ENCODE assay signal across 8 cellular contexts in genomic region chr15:90400005-90400758, GRCh38. TPM values are rescaled to one million over a fixed set of nuclear protein-coding genes. Genes with fewer than 3 reads are reported as not detected.
DNase-seq lines count a peak whose midpoint lies in the region; ATAC-seq and TF ChIP-seq lines count a peak whose summit lies in the region.

No MANE protein-coding gene starts in this region.

- peak overlapping the region in 1 of 2 donors; percentile 74 for H3K9ac ChIP-seq in liver (ENCODE audit: low read depth in 1 of 2, low read length in 2 of 2)

- H3K4me3 ChIP-seq in HEK293 (ENCODE audit: low read depth, low read length): no peak overlapping the region; the same call in 1 of the 2 replicates
- no peak overlapping the region for H3K4me3 ChIP-seq in liver (ENCODE audit: low read depth in 1 of 3, low read length in 3 of 3)
- H3K4me3 ChIP-seq in uterus: peak overlapping the region in 1 of 2 donors; percentile 19

- H3K9me3 ChIP-seq in HEK293 (ENCODE audit: control insufficient read depth, insufficient read depth, low read depth, low read length): no peaks in the 10 kb centered on the region
- H3K9me3 ChIP-seq in liver (ENCODE audit: control insufficient read depth in 4 of 4, low read length in 3 of 4): no peaks in the 10 kb centered on the region
- H3K9me3 ChIP-seq in uterus: no peaks in the 10 kb centered on the region

- WGBS in liver: 75% methylated on average over 7 of the region's 7 CpGs

- H3K36me3 ChIP-seq in HEK293 (ENCODE audit: control insufficient read depth in 2 of 2, insufficient read depth in 1 of 2, low read length in 2 of 2) (peaks cover 0 to 4% of the 10 kb centered on the region in 2 experiments; a peak in 1 of 3 replicates), liver (ENCODE audit: control insufficient read depth in 4 of 4, insufficient read depth in 3 of 4, low read depth in 1 of 4, low read length in 3 of 4) (no peaks in the 10 kb centered on the region), uterus (no peaks in the 10 kb centered on the region)

- no peaks in the 10 kb centered on the region for H3K27me3 Mint-ChIP-seq in activated T-helper 17 cell treated with anti-CD3 and anti-CD28 coated beads, Interleukin-2, amount 50 U/mL, for 72 hours

- CTCF ChIA-PET in HEK293 (lab: Yijun Ruan, JAX): interaction anchor here (0.6 to 2.1 kb wide), 3 partner anchors 51 to 81 kb away, joined by 3 to 8 read pairs (median 4); no protein-coding TSS in a partner anchor

- DNase-seq in uterus (no peak), pons (ENCODE audit: low spot score) (no peak)

- peaks cover 43% of the 10 kb centered on the region for H3K4me1 Mint-ChIP-seq in activated T-helper 17 cell treated with anti-CD3 and anti-CD28 coated beads, Interleukin-2, amount 50 U/mL, for 72 hours

- peak overlapping the region; percentile 98 for H3K27ac Mint-ChIP-seq in activated T-helper 17 cell treated with anti-CD3 and anti-CD28 coated beads, Interleukin-2, amount 50 U/mL, for 72 hours

- H3K27ac ChIP-seq in 22Rv1: peak overlapping the region; percentile 80
- H3K27ac ChIP-seq in HEK293 (ENCODE audit: extremely low read depth, low read depth, low read length): peak overlapping the region; percentile 69
- peak overlapping the region; percentile 77 to 84 for H3K27ac ChIP-seq in liver (ENCODE audit: low read depth in 1 of 2, low read length in 2 of 2)
- H3K27ac ChIP-seq in uterus: peak overlapping the region; percentile 85 to 96

- intact Hi-C loops in uterus (cut with DNase I; ENCODE audit: low total_unique reads): no loop called here

- POLR2A ChIA-PET in HEK293 (lab: Yijun Ruan, JAX): interaction anchor here (1.3 to 3.7 kb wide), 2 partner anchors 12 to 48 kb away, joined by 4 to 32 read pairs; partner anchors contain the start of genes IQGAP1 and ZNF774

- H3K4me1 ChIP-seq in HEK293 (ENCODE audit: control insufficient read depth, insufficient read depth, low read length) (peaks cover 36% of the 10 kb centered on the region), liver (ENCODE audit: control insufficient read depth in 4 of 4, insufficient read depth in 4 of 4, low read length in 3 of 4) (peaks cover 2 to 6% (median 4%) of the 10 kb centered on the region in 4 donors), uterus (peaks cover 21 to 26% of the 10 kb centered on the region in 2 donors)

- H3K27me3 ChIP-seq in liver (ENCODE audit: control insufficient read depth in 4 of 4, insufficient read depth in 4 of 4, low read length in 3 of 4): no peaks in the 10 kb centered on the region
- no peaks in the 10 kb centered on the region for H3K27me3 ChIP-seq in uterus

- peaks cover 42% of the 10 kb centered on the region for H3K36me3 Mint-ChIP-seq in activated T-helper 17 cell treated with anti-CD3 and anti-CD28 coated beads, Interleukin-2, amount 50 U/mL, for 72 hours (ENCODE audit: low read depth)

- peak; percentile 51 for ATAC-seq in activated T-helper 17 cell treated with anti-CD3 and anti-CD28 coated beads, Interleukin-2, amount 50 U/mL, for 72 hours (replicated peaks)
- ATAC-seq in HG03469 (IDR thresholded peaks at IDR 0.05; ENCODE audit: unreplicated experiment) (no peak), GM18520 (IDR thresholded peaks at IDR 0.05; ENCODE audit: unreplicated experiment) (no peak)

- no peak for TF ChIP-seq RAD21 in liver (IDR thresholded peaks at IDR 0.05)

- H3K9me3 Mint-ChIP-seq in activated T-helper 17 cell treated with anti-CD3 and anti-CD28 coated beads, Interleukin-2, amount 50 U/mL, for 72 hours: peaks cover 4% of the 10 kb centered on the region

- TF ChIP-seq CTCF in 22Rv1 (IDR thresholded peaks at IDR 0.05) (no peak), HEK293 (tag by site-specific recombination; IDR thresholded peaks at IDR 0.05) (no peak), liver (IDR thresholded peaks at IDR 0.05; ENCODE audit: low read depth, low read length, missing input control) (no peak), uterus (IDR thresholded peaks at IDR 0.05) (no peak)

- TF ChIP-seq POLR2A in uterus (IDR thresholded peaks at IDR 0.05): no peak

- peak overlapping the region; percentile 75 for H3K4me3 Mint-ChIP-seq in activated T-helper 17 cell treated with anti-CD3 and anti-CD28 coated beads, Interleukin-2, amount 50 U/mL, for 72 hours

TF ChIP-seq in HEK293, 187 proteins besides CTCF, POLR2A, EP300 and RAD21 (continues in another document):
- TF ChIP-seq ZNF623 (tag by site-specific recombination; IDR thresholded peaks at IDR 0.05) (no peak), ZNF398 (tag by site-specific recombination; IDR thresholded peaks at IDR 0.05) (0 out of 2 replicates have a peak, but pooled peaks have one; percentile 13), TRIM28 (IDR thresholded peaks at IDR 0.05; ENCODE audit: borderline replicate concordance, low read length) (no peak), ZBTB20 (tag by site-specific recombination; IDR thresholded peaks at IDR 0.05) (no peak), ZBTB44 (tag by site-specific recombination; IDR thresholded peaks at IDR 0.05) (no peak)

TF ChIP-seq in liver, 16 proteins besides CTCF, POLR2A, EP300 and RAD21:
- TF ChIP-seq HNF4A (conservative IDR thresholded peaks at IDR 0.05) (no peak), RXRA (IDR thresholded peaks at IDR 0.05) (no peak), ATF3 (IDR thresholded peaks at IDR 0.05) (no peak), NR2F2 (IDR thresholded peaks at IDR 0.05) (no peak), TAF1 (conservative IDR thresholded peaks at IDR 0.05) (no peak), EGR1 (IDR thresholded peaks at IDR 0.05; ENCODE audit: low read depth in 2 of 2) (no peak), HNF4G (IDR thresholded peaks at IDR 0.05) (no peak), FOXA2 (IDR thresholded peaks at IDR 0.05) (no peak), SP1 (IDR thresholded peaks at IDR 0.05) (no peak), GABPA (IDR thresholded peaks at IDR 0.05 in 1 of 2, conservative IDR thresholded peaks at IDR 0.05 in 1 of 2) (no peak), YY1 (IDR thresholded peaks at IDR 0.05) (no peak), FOXA1 (IDR thresholded peaks at IDR 0.05) (no peak), MAX (IDR thresholded peaks at IDR 0.05) (no peak), JUND (IDR thresholded peaks at IDR 0.05) (no peak)
- TF ChIP-seq, protein P1, sequence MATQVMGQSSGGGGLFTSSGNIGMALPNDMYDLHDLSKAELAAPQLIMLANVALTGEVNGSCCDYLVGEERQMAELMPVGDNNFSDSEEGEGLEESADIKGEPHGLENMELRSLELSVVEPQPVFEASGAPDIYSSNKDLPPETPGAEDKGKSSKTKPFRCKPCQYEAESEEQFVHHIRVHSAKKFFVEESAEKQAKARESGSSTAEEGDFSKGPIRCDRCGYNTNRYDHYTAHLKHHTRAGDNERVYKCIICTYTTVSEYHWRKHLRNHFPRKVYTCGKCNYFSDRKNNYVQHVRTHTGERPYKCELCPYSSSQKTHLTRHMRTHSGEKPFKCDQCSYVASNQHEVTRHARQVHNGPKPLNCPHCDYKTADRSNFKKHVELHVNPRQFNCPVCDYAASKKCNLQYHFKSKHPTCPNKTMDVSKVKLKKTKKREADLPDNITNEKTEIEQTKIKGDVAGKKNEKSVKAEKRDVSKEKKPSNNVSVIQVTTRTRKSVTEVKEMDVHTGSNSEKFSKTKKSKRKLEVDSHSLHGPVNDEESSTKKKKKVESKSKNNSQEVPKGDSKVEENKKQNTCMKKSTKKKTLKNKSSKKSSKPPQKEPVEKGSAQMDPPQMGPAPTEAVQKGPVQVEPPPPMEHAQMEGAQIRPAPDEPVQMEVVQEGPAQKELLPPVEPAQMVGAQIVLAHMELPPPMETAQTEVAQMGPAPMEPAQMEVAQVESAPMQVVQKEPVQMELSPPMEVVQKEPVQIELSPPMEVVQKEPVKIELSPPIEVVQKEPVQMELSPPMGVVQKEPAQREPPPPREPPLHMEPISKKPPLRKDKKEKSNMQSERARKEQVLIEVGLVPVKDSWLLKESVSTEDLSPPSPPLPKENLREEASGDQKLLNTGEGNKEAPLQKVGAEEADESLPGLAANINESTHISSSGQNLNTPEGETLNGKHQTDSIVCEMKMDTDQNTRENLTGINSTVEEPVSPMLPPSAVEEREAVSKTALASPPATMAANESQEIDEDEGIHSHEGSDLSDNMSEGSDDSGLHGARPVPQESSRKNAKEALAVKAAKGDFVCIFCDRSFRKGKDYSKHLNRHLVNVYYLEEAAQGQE (IDR thresholded peaks at IDR 0.05): no peak
- TF ChIP-seq, protein P2, sequence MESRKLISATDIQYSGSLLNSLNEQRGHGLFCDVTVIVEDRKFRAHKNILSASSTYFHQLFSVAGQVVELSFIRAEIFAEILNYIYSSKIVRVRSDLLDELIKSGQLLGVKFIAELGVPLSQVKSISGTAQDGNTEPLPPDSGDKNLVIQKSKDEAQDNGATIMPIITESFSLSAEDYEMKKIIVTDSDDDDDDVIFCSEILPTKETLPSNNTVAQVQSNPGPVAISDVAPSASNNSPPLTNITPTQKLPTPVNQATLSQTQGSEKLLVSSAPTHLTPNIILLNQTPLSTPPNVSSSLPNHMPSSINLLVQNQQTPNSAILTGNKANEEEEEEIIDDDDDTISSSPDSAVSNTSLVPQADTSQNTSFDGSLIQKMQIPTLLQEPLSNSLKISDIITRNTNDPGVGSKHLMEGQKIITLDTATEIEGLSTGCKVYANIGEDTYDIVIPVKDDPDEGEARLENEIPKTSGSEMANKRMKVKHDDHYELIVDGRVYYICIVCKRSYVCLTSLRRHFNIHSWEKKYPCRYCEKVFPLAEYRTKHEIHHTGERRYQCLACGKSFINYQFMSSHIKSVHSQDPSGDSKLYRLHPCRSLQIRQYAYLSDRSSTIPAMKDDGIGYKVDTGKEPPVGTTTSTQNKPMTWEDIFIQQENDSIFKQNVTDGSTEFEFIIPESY (IDR thresholded peaks at IDR 0.05): no peak

RNA-seq across cellular contexts. Expression of gene IQGAP1, which starts 12.1 kb away (rescaled TPM):
- 100 to 1,000 TPM; 224 TPM for total RNA-seq in activated T-helper 17 cell treated with anti-CD3 and anti-CD28 coated beads, Interleukin-2, amount 50 U/mL, for 72 hours
- total RNA-seq in liver (10 to 100 TPM; 37.7 to 50.1 TPM), uterus (100 to 1,000 TPM; 195 to 777 (median 290) TPM)
- 10 to 100 TPM in 1 of 2 donors, 1 to 10 TPM in 1; 9.2 to 11.3 TPM for polyA plus RNA-seq in liver

RNA-seq across cellular contexts. Expression of gene ZNF774, which starts 48.1 kb away (rescaled TPM):
- under 1 TPM; 0.69 to 0.82 TPM for total RNA-seq in activated T-helper 17 cell treated with anti-CD3 and anti-CD28 coated beads, Interleukin-2, amount 50 U/mL, for 72 hours
- total RNA-seq in liver (1 to 10 TPM in 1 of 2 donors, under 1 TPM in 1; 0.19 to 1.0 TPM), uterus (1 to 10 TPM in 3 of 4 donors, under 1 TPM in 1; 0.51 to 5.5 (median 3.8) TPM)
- under 1 TPM; 0.39 to 0.57 TPM for polyA plus RNA-seq in liver
